In the genomic region with DNA sequence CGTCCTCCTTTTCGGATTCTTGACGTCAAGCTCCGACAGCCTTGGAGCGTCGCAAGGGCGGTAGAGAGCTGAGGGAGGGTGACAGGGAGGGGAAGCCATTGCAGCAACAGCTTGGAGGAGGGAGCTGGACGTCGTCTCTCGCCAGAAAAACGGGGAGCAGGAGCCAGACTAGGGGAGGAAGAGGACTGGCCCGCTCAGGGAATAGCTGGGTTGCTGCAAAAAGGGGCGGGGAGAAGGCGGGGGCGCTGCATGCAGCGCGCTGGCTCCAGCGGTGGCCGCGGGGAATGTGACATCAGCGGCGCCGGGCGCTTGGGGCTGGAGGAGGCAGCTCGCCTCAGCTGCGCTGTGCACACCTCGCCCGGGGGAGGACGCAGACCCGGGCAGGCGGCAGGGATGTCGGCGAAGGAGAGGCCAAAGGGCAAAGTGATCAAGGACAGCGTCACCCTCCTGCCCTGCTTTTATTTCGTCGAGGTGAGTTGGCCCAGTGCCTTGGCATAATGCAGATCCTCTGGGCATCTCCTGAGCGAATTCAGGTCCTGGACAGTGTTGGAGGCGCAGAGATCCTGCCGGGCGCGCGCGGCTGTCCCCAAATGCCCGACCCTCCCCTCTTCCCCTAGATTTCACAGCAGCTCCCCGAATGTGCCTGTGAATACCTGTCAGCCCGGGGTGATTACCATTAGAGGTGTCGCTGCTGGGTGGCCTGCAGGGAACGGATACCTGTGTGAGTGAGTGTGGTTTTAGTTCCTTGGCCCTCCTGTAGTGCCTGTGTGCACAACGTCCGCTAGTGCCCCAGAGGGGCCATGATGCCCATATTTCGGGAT, we compare ENCODE assay signal across 10 cellular contexts. TPM values are rescaled to one million over a fixed set of nuclear protein-coding genes. Genes with fewer than 3 reads are reported as not detected.
DNase-seq lines count a peak whose midpoint lies in the region; ATAC-seq, FAIRE-seq and TF ChIP-seq lines count a peak whose summit lies in the region.
"Had no signal": no experiment of that assay in that cellular context is flagged by ENCODE, and none has a peak within 500 bp of the region (broad histone marks: within the 10 kb centered on the region; RNA-seq: fewer than 3 reads in every experiment).

A gene with protein sequence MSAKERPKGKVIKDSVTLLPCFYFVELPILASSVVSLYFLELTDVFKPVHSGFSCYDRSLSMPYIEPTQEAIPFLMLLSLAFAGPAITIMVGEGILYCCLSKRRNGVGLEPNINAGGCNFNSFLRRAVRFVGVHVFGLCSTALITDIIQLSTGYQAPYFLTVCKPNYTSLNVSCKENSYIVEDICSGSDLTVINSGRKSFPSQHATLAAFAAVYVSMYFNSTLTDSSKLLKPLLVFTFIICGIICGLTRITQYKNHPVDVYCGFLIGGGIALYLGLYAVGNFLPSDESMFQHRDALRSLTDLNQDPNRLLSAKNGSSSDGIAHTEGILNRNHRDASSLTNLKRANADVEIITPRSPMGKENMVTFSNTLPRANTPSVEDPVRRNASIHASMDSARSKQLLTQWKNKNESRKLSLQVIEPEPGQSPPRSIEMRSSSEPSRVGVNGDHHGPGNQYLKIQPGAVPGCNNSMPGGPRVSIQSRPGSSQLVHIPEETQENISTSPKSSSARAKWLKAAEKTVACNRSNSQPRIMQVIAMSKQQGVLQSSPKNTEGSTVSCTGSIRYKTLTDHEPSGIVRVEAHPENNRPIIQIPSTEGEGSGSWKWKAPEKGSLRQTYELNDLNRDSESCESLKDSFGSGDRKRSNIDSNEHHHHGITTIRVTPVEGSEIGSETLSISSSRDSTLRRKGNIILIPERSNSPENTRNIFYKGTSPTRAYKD (plus strand): TSS at position 292 of the 821 bp plus-strand sequence. CDS start 102 bp downstream, at position 394.

- no peak within 1 kb of the TSS for H4K91ac ChIP-seq in H1 (replicated peaks; ENCODE audit: insufficient read length, low read length)

- TF ChIP-seq EP300 in H1 (IDR thresholded peaks at IDR 0.05; ENCODE audit: borderline replicate concordance in 1 of 2, low read depth in 2 of 2, low read length in 2 of 2) (peak in 1 of 2 experiments; percentile 70; a peak in 1 of 3 replicates), suprapubic skin (IDR thresholded peaks at IDR 0.05) (no peak)

- H4K8ac ChIP-seq in H1 (ENCODE audit: extremely low read depth, insufficient read depth, low read length) = 0 out of 2 replicates have a peak within 1 kb of the TSS, but pooled peaks have one; percentile 48

- no peak within 1 kb of the TSS for H2BK120ac ChIP-seq in H1 (replicated peaks; ENCODE audit: low read depth, low read length)

- ATAC-seq in GM21423 (IDR thresholded peaks at IDR 0.05; ENCODE audit: unreplicated experiment) (no peak), GM18517 (IDR thresholded peaks at IDR 0.05; ENCODE audit: unreplicated experiment) (no peak)

- no peak within 1 kb of the TSS for H4K5ac ChIP-seq in H1 (ENCODE audit: insufficient read length, low read depth, low read length)

- peaks cover 11% of the 10 kb centered on the region for H3K23me2 ChIP-seq in H1 (ENCODE audit: low read depth, low read length)

- H3K79me2 ChIP-seq in H1 (ENCODE audit: control insufficient read depth in 1 of 2, insufficient read depth in 2 of 2, low read length in 2 of 2) = no peaks in the 10 kb centered on the region

- CTCF ChIA-PET in H1 (lab: Charles Lee; ENCODE audit: partially characterized antibody) = interaction anchor here (1.2 kb wide), 1 partner anchor 217 kb away, joined by 3 read pairs; no protein-coding TSS in a partner anchor

- H3K27me3 ChIP-seq in NT2/D1 (ENCODE audit: insufficient read depth, insufficient read length) = peaks cover 37% of the 10 kb centered on the region
- peaks cover 3 to 16% (median 11%) of the 10 kb centered on the region in 4 experiments for H3K27me3 ChIP-seq in H1 (replicated peaks in 1 of 4; ENCODE audit: control insufficient read depth in 3 of 4, extremely low read depth in 1 of 4, insufficient read depth in 3 of 4, low read length in 3 of 4)
- H3K27me3 ChIP-seq in suprapubic skin = peaks cover 17% of the 10 kb centered on the region
- H3K27me3 ChIP-seq: BLaER1 treated with 17β-estradiol and CSF1 and Interleukin-3, amounts not matched to agents 10 nM and 100 nM had no signal

- POLR2A ChIA-PET in H1 (lab: Charles Lee; ENCODE audit: partially characterized antibody) = no interaction called here

- H2BK5ac ChIP-seq in H1 (ENCODE audit: low read depth, low read length) = peak within 1 kb of the TSS; percentile 82

- H3K4me1 ChIP-seq in NT2/D1 (ENCODE audit: insufficient read depth, insufficient read length) (no peaks in the 10 kb centered on the region), H1 (replicated peaks in 1 of 4; ENCODE audit: control insufficient read depth in 3 of 4, insufficient read depth in 4 of 4, low read length in 3 of 4) (no peaks in the 10 kb centered on the region; a peak in 2 of 7 replicates), suprapubic skin (peaks cover 11% of the 10 kb centered on the region)
- H3K4me1 ChIP-seq: BLaER1 treated with 17β-estradiol and CSF1 and Interleukin-3, amounts not matched to agents 10 nM and 100 nM had no signal

- H3K9me3 ChIP-seq in NT2/D1 (ENCODE audit: insufficient read depth, low read length) (no peaks in the 10 kb centered on the region), H1 (ENCODE audit: insufficient read depth in 2 of 2, low read depth in 1 of 2, low read length in 1 of 2) (no peaks in the 10 kb centered on the region), suprapubic skin (no peaks in the 10 kb centered on the region)

- no peak for TF ChIP-seq RAD21 in H1 (IDR thresholded peaks at IDR 0.05 in 1 of 2, conservative IDR thresholded peaks at IDR 0.05 in 1 of 2; ENCODE audit: low read depth in 2 of 2, low read length in 2 of 2)

- FAIRE-seq in H1 (lab: Jason Lieb, UNC) = no peak

- no peaks in the 10 kb centered on the region for H4K20me1 ChIP-seq in H1 (replicated peaks in 1 of 2; ENCODE audit: control insufficient read depth in 1 of 2, insufficient read depth in 2 of 2, low read length in 2 of 2)
- H4K20me1 ChIP-seq: BLaER1 treated with 17β-estradiol and CSF1 and Interleukin-3, amounts not matched to agents 10 nM and 100 nM had no signal

- H3K4me2 ChIP-seq in H1 (ENCODE audit: insufficient read depth in 1 of 2, low read depth in 2 of 2, low read length in 2 of 2) = peak within 1 kb of the TSS; percentile 78 to 93
- H3K4me2 ChIP-seq: BLaER1 treated with 17β-estradiol and CSF1 and Interleukin-3, amounts not matched to agents 10 nM and 100 nM had no signal

- H3K18ac ChIP-seq in H1 (ENCODE audit: extremely low read depth, low read length) = peak within 1 kb of the TSS; percentile 88

- H2AK5ac ChIP-seq in H1 (ENCODE audit: low read depth, low read length) = no peak within 1 kb of the TSS

- intact Hi-C loops in lower leg skin (cut with DNase I; ENCODE audit: low total_unique reads) = no loop called here

- H3K9ac ChIP-seq in NT2/D1 (ENCODE audit: insufficient read length, low read depth) (peak within 1 kb of the TSS; percentile 71), H1 (replicated peaks in 1 of 4; ENCODE audit: extremely low read depth in 1 of 4, low read depth in 3 of 4, low read length in 3 of 4) (peak within 1 kb of the TSS in 2 of 4 experiments; percentile 26 to 47; a peak in 4 of 7 replicates)
- H3K9ac ChIP-seq: BLaER1 treated with 17β-estradiol and CSF1 and Interleukin-3, amounts not matched to agents 10 nM and 100 nM had no signal

- no peak within 1 kb of the TSS for H3K56ac ChIP-seq in H1 (replicated peaks; ENCODE audit: insufficient read length, low read depth, low read length)

- no peak within 1 kb of the TSS for H2BK20ac ChIP-seq in H1 (ENCODE audit: low read length)

- H3K27ac ChIP-seq in H1 (ENCODE audit: low read depth, low read length) (no peak within 1 kb of the TSS), suprapubic skin (no peak within 1 kb of the TSS)
- H3K27ac ChIP-seq: BLaER1 treated with 17β-estradiol and CSF1 and Interleukin-3, amounts not matched to agents 10 nM and 100 nM had no signal

- WGBS in H1 (ENCODE audit: extremely low coverage in 1 of 2, insufficient coverage in 1 of 2, insufficient read length in 1 of 2, insufficient replicate concordance in 2 of 2, low coverage in 1 of 2, low lambda C conversion rate in 2 of 2, missing lambda C conversion rate in 1 of 2), 2 experiments = 10% methylated on average over 38 of the region's 51 CpGs; no CpG with 5 or more reads in 1 of the 2 experiments
- WGBS in lower leg skin, 2 donors = 2% methylated on average over 45 to 51 of the region's 51 CpGs
- 2% methylated on average over 44 of the region's 51 CpGs for WGBS in suprapubic skin

- H3K36me3 ChIP-seq in NT2/D1 (ENCODE audit: insufficient read depth, insufficient read length, low read length) (no peaks in the 10 kb centered on the region), H1 (ENCODE audit: control insufficient read depth in 2 of 4, insufficient read depth in 4 of 4, low read length in 3 of 4) (no peaks in the 10 kb centered on the region), suprapubic skin (no peaks in the 10 kb centered on the region)
- H3K36me3 ChIP-seq: BLaER1 treated with 17β-estradiol and CSF1 and Interleukin-3, amounts not matched to agents 10 nM and 100 nM had no signal

- peak in 1 of 2 experiments; percentile 59; a peak in 1 of 3 replicates for TF ChIP-seq POLR2A in H1 (IDR thresholded peaks at IDR 0.05; ENCODE audit: control extremely low read depth in 1 of 2, low read depth in 2 of 2, low read length in 2 of 2)
- no peak for TF ChIP-seq POLR2A in lower leg skin (IDR thresholded peaks at IDR 0.05)
- no peak for TF ChIP-seq POLR2A in suprapubic skin (IDR thresholded peaks at IDR 0.05)

- DNase-seq in NCI-H146 (lab: John Stamatoyannopoulos, UW) (peak; percentile 3), NCI-H146 treated with DMSO at 0.1 percent for 48 hours (lab: John Stamatoyannopoulos, UW; ENCODE audit: unreplicated experiment) (no peak), NT2/D1 (ENCODE audit: low read depth, low spot score) (peak; percentile 42), H1 (ENCODE audit: low read depth in 1 of 2, low spot score in 2 of 2) (peak; percentile 2 to 85), lower leg skin (ENCODE audit: low spot score in 2 of 2) (peak; percentile 20 to 88), suprapubic skin (ENCODE audit: low spot score in 2 of 2) (peak; percentile 65 to 77)

- H2AFZ ChIP-seq in H1 (ENCODE audit: low read length) = peak within 1 kb of the TSS; percentile 99

- no peak within 1 kb of the TSS for H3K23ac ChIP-seq in H1 (ENCODE audit: insufficient read length)

- H2BK12ac ChIP-seq in H1 (ENCODE audit: low read depth, low read length) = no peak within 1 kb of the TSS

- no peaks in the 10 kb centered on the region for H3K79me1 ChIP-seq in H1 (ENCODE audit: low read depth, low read length)

- peak within 1 kb of the TSS; percentile 65; the same call in 1 of the 2 replicates for H2BK15ac ChIP-seq in H1 (ENCODE audit: low read length)

- no peak for TF ChIP-seq CTCF in H1 (IDR thresholded peaks at IDR 0.05; ENCODE audit: control extremely low read depth in 1 of 3, insufficient read depth in 1 of 3, low read depth in 1 of 3, low read length in 3 of 3)
- TF ChIP-seq CTCF in lower leg skin (IDR thresholded peaks at IDR 0.05) = no peak
- no peak for TF ChIP-seq CTCF in suprapubic skin (IDR thresholded peaks at IDR 0.05)

- H3K4ac ChIP-seq in H1 (replicated peaks; ENCODE audit: insufficient read length, low read depth, low read length) = no peak within 1 kb of the TSS

- H3K14ac ChIP-seq in H1 (ENCODE audit: insufficient read length) = peak within 1 kb of the TSS; percentile 4

- H3K4me3 ChIP-seq in NT2/D1 (ENCODE audit: insufficient read length, low read depth) (peak within 1 kb of the TSS; percentile 65), H1 (ENCODE audit: extremely low read depth in 1 of 4, insufficient read depth in 2 of 4, low read depth in 3 of 4, low read length in 4 of 4) (peak within 1 kb of the TSS; percentile 60 to 67 (median 65)), lower leg skin (ENCODE audit: low read depth, poor library complexity, severe bottlenecking) (peak within 1 kb of the TSS; percentile 11), suprapubic skin (peak within 1 kb of the TSS; percentile 58)
- H3K4me3 ChIP-seq: BLaER1 treated with 17β-estradiol and CSF1 and Interleukin-3, amounts not matched to agents 10 nM and 100 nM had no signal

RNA-seq across cellular contexts. Expression of the gene that starts here (rescaled TPM):
- 2.2 TPM in 2 replicates for total RNA-seq in H1 (2021; fragmentation: NEBNext Ultra II Directional; extraction: Animal tissue kit (Norgen Biotek cat#: 25700))
- polyA plus RNA-seq in H1 (2011; rRNA removed) = 0.74 and 1.0 TPM in 2 replicates
- 1.4 TPM for polyA plus RNA-seq in H1 (2011; cell fraction: cytosol; rRNA removed)
- polyA plus RNA-seq in H1 (2011; cell fraction: nucleus; rRNA removed) = 1.9 TPM
- 0.84 to 0.95 TPM (median 0.91 TPM) in 4 replicates for polyA plus RNA-seq in H1 (2012, experiment 1 of 2)
- polyA plus RNA-seq in H1 (2012, experiment 2 of 2) = 0.05 TPM
- polyA plus RNA-seq in H1 (2013, experiment 1 of 2) = 3.4 TPM
- polyA plus RNA-seq in H1 (2013, experiment 2 of 2) = 4.4 TPM
- 1.4 and 1.5 TPM in 2 replicates for polyA minus RNA-seq in H1 (2011; rRNA and poly(A)+ RNA removed)
- polyA minus RNA-seq in H1 (2011; cell fraction: cytosol; rRNA and poly(A)+ RNA removed) = 0.81 TPM
- polyA minus RNA-seq in H1 (2011; cell fraction: nucleus; rRNA and poly(A)+ RNA removed) = 2.1 TPM
- total RNA-seq in lower leg skin (1 to 10 TPM; 1.6 to 5.1 (median 1.9) TPM), suprapubic skin (1 to 10 TPM; 1.8 to 7.2 (median 3.4) TPM)
- total RNA-seq: T-helper 1 cell treated with Interleukin-12 subunit alpha and Interleukin-12 subunit beta and Interleukin-4 antibody, amounts not matched to agents 30 ng/mL and 1 ng/mL, for 36 hours had no signal

Comparison
In these comparisons a context has a peak if more than half of its experiments do, and no peak if none do; other contexts are left out.
1. H3K4me3 ChIP-seq: peak in every context shown above with its lines; median percentile 65 in NT2/D1; 65 in H1; 58 in suprapubic skin; 11 in lower leg skin.